Comparison of ENCODE assay signal across 8 cellular contexts in genomic region chr7:143263266-143264195, GRCh38. TPM values are rescaled to one million over a fixed set of nuclear protein-coding genes. Genes with fewer than 3 reads are reported as not detected.
DNase-seq lines count a peak whose midpoint lies in the region; ATAC-seq, FAIRE-seq and TF ChIP-seq lines count a peak whose summit lies in the region.

Gene GSTK1, plus strand, starts transcription at chr7:143263441. Its CDS starts 73 bp downstream, at chr7:143263514.

- H3K4me3 ChIP-seq in DOHH2 (ENCODE audit: low read length) (peak within 1 kb of the TSS; percentile 87), neutrophil (ENCODE audit: low read depth in 1 of 2, low read length in 1 of 2) (peak within 1 kb of the TSS; percentile 74 to 82)

- H3K4me2 ChIP-seq in DOHH2 (ENCODE audit: low read length) = peak within 1 kb of the TSS; percentile 89

- H3K36me3 ChIP-seq in DOHH2 (ENCODE audit: control insufficient read depth, low read length) (peaks cover 44% of the 10 kb centered on the region), neutrophil (peaks cover 15% of the 10 kb centered on the region)

- peak; percentile 76 for DNase-seq in KBM-7
- peak; percentile 82 for DNase-seq in SK-MEL-5 (ENCODE audit: low read depth, low spot score)
- peak; percentile 88 for DNase-seq in activated naive CD4-positive, alpha-beta T cell treated with Interleukin-2 at 50 U/mL for 16 hours
- DNase-seq in frontal cortex (ENCODE audit: low spot score in 2 of 2) = peak; percentile 48 to 79
- DNase-seq in substantia nigra (lab: John Stamatoyannopoulos, UW) = peak; percentile 12 to 88 (median 73)

- 0 out of 2 replicates have a peak, but pooled peaks cover 5% of the 10 kb centered on the region for H3F3A ChIP-seq in DOHH2 (ENCODE audit: control insufficient read depth, insufficient read depth)

- no peak for FAIRE-seq in frontal cortex (lab: Jason Lieb, UNC)

- peak; percentile 20 for TF ChIP-seq CTCF in DOHH2 (IDR thresholded peaks at IDR 0.05; ENCODE audit: low read depth, low read length, poor library complexity, severe bottlenecking)
- no peak for TF ChIP-seq CTCF in neutrophil (IDR thresholded peaks at IDR 0.05)

- H3K4me1 ChIP-seq in DOHH2 (ENCODE audit: control insufficient read depth, low read length) = peaks cover 39% of the 10 kb centered on the region
- peaks cover 20 to 22% of the 10 kb centered on the region in 2 experiments for H3K4me1 ChIP-seq in neutrophil (ENCODE audit: control insufficient read depth in 1 of 2, insufficient read depth in 1 of 2, low read depth in 1 of 2, low read length in 1 of 2)

- in situ Hi-C loops in KBM-7 (cut with MboI; ENCODE audit: low pct_unique_long_range_greater_than_20kb, low sequenced_read_pairs) = no loop called here
- in situ Hi-C loops in SK-MEL-5 (cut with HindIII; ENCODE audit: low pct_unique_long_range_greater_than_20kb, low sequenced_read_pairs) = no loop called here

- no peaks in the 10 kb centered on the region; the same call in 1 of the 2 replicates for H3K27me3 ChIP-seq in DOHH2 (ENCODE audit: control insufficient read depth, low read length)
- H3K27me3 ChIP-seq in neutrophil = no peaks in the 10 kb centered on the region

- peak; percentile 97 for ATAC-seq in GM21717 (IDR thresholded peaks at IDR 0.05; ENCODE audit: unreplicated experiment)

- H3K9me3 ChIP-seq in DOHH2 (ENCODE audit: control insufficient read depth, insufficient read depth, low read length) = no peaks in the 10 kb centered on the region
- H3K9me3 ChIP-seq in neutrophil = no peaks in the 10 kb centered on the region

- H4K20me1 ChIP-seq in DOHH2 (ENCODE audit: control insufficient read depth, insufficient read depth, low read depth, low read length) = no peaks in the 10 kb centered on the region

- H3K79me2 ChIP-seq in DOHH2 (ENCODE audit: control insufficient read depth, low read length) = peaks cover 20% of the 10 kb centered on the region

- H3K27ac ChIP-seq in DOHH2 (ENCODE audit: low read depth, low read length) (no peak within 1 kb of the TSS), neutrophil (peak within 1 kb of the TSS; percentile 67), substantia nigra (ENCODE audit: low read depth, low read length, poor library complexity, severe bottlenecking) (peak within 1 kb of the TSS; percentile 87)

- H3K9me2 ChIP-seq in DOHH2 (replicated peaks; ENCODE audit: control insufficient read depth, low read length) = no peaks in the 10 kb centered on the region

RNA-seq across cellular contexts. Expression of gene GSTK1, which starts in this region (rescaled TPM):
- 144 and 161 TPM in 2 replicates for total RNA-seq in SK-MEL-5 (2014; rRNA removed; shearing (Covaris generic))
- 189 and 200 TPM in 2 replicates for polyA plus RNA-seq in SK-MEL-5 (2015; cell fraction: cytosol; rRNA removed)
- polyA plus RNA-seq in SK-MEL-5 (2015; cell fraction: nucleus; rRNA removed) = 511 and 657 TPM in 2 replicates
- 24.9 TPM for total RNA-seq in frontal cortex
